Comparison of ENCODE assay signal across 8 cellular contexts in genomic region chr9:108535526-108535925, GRCh38.
DNase-seq lines count a peak whose midpoint lies in the region; ATAC-seq and TF ChIP-seq lines count a peak whose summit lies in the region.

No MANE protein-coding gene starts in this region.

- H3K4me1 ChIP-seq in heart left ventricle = no peaks in the 10 kb centered on the region
- no peaks in the 10 kb centered on the region for H3K4me1 ChIP-seq in Loucy (ENCODE audit: insufficient read depth, low read length, poor library complexity, severe bottlenecking)
- H3K4me1 ChIP-seq in transverse colon = no peaks in the 10 kb centered on the region
- H3K4me1 ChIP-seq in spleen = no peaks in the 10 kb centered on the region

- H3K79me2 ChIP-seq in Loucy (ENCODE audit: insufficient read depth, low read length) = no peaks in the 10 kb centered on the region

- TF ChIP-seq EP300 in transverse colon (IDR thresholded peaks at IDR 0.05; ENCODE audit: low read depth) = no peak

- no peak overlapping the region for H3K9ac ChIP-seq in Loucy (ENCODE audit: low read depth, low read length, poor library complexity, severe bottlenecking)

- 64 to 79% (median 76%) methylated on average over 3 of the region's 3 CpGs for WGBS in heart left ventricle, 4 donors
- 74 to 100% methylated on average over 1 to 3 of the region's 3 CpGs for WGBS in transverse colon (ENCODE audit: low coverage in 1 of 2), 2 donors
- WGBS in lower leg skin, 2 donors = 91 to 94% methylated on average over 3 of the region's 3 CpGs
- 72 to 90% (median 85%) methylated on average over 3 of the region's 3 CpGs for WGBS in spleen, 5 donors

- DNase-seq in heart left ventricle = no peak
- no peak for DNase-seq in left ventricle myocardium superior
- DNase-seq in epithelial cell of prostate (ENCODE audit: low read depth, low spot score) = no peak
- DNase-seq in transverse colon = peak; percentile 24
- no peak for DNase-seq in lower leg skin (ENCODE audit: low spot score in 2 of 2)
- DNase-seq in spleen = no peak
- no peak for DNase-seq in NCI-H2029 (lab: John Stamatoyannopoulos, UW)

- no peaks in the 10 kb centered on the region for H3K9me2 ChIP-seq in Loucy (replicated peaks; ENCODE audit: low read depth, low read length)

- H4K20me1 ChIP-seq in Loucy (ENCODE audit: insufficient read depth, low read length, poor library complexity, severe bottlenecking) = no peaks in the 10 kb centered on the region

- H3K27me3 ChIP-seq in heart left ventricle (no peaks in the 10 kb centered on the region), Loucy (ENCODE audit: insufficient read depth, low read length, poor library complexity, severe bottlenecking) (no peaks in the 10 kb centered on the region), transverse colon (no peaks in the 10 kb centered on the region), spleen (replicated peaks in 1 of 7) (no peaks in the 10 kb centered on the region)

- no peak overlapping the region for H3K4me2 ChIP-seq in Loucy (ENCODE audit: low read depth, low read length, poor library complexity, severe bottlenecking)

- in situ Hi-C loops in transverse colon (cut with MboI; ENCODE audit: low pct_ligation_motif_present in 1 of 4, low pct_unique_long_range_greater_than_20kb in 1 of 4, low sequenced_read_pairs in 3 of 4) = loop anchor here in 1 of 4 donors (25.0 kb wide), 1 partner anchor 123 kb away; no protein-coding TSS in a partner anchor

- intact Hi-C loops in heart left ventricle (cut with DNase I) (loop anchor here in 1 of 10 donors (10.0 kb wide), 1 partner anchor 261 kb away; no protein-coding TSS in a partner anchor), left ventricle myocardium superior (cut with micrococcal nuclease) (no loop called here), transverse colon (cut with DNase I; ENCODE audit: low total_unique reads) (no loop called here), lower leg skin (cut with DNase I; ENCODE audit: low total_unique reads) (no loop called here), spleen (cut with DNase I; ENCODE audit: low total_unique reads) (no loop called here)

- no peak overlapping the region for H2AFZ ChIP-seq in Loucy (ENCODE audit: low read length)

- H3K27ac ChIP-seq in heart left ventricle = no peak overlapping the region
- peak overlapping the region; percentile 87 for H3K27ac ChIP-seq in epithelial cell of prostate
- no peak overlapping the region for H3K27ac ChIP-seq in transverse colon
- H3K27ac ChIP-seq in spleen = no peak overlapping the region

- no peak for TF ChIP-seq POLR2A in heart left ventricle (IDR thresholded peaks at IDR 0.05)
- TF ChIP-seq POLR2A in transverse colon (IDR thresholded peaks at IDR 0.05) = no peak
- no peak for TF ChIP-seq POLR2A in lower leg skin (IDR thresholded peaks at IDR 0.05)
- TF ChIP-seq POLR2A in spleen (IDR thresholded peaks at IDR 0.05) = no peak

- H3K4me3 ChIP-seq in heart left ventricle (no peak overlapping the region), Loucy (ENCODE audit: low read length, poor library complexity, severe bottlenecking) (no peak overlapping the region), transverse colon (no peak overlapping the region), lower leg skin (ENCODE audit: low read depth, poor library complexity, severe bottlenecking) (no peak overlapping the region), spleen (no peak overlapping the region)

- no peaks in the 10 kb centered on the region for H3F3A ChIP-seq in Loucy (ENCODE audit: low read depth)

- peak; percentile 17 to 49 (median 36) for TF ChIP-seq CTCF in heart left ventricle (IDR thresholded peaks at IDR 0.05)
- peak; percentile 39 for TF ChIP-seq CTCF in Loucy (conservative IDR thresholded peaks at IDR 0.05; ENCODE audit: low read length)
- peak; percentile 33 to 51 (median 41) for TF ChIP-seq CTCF in transverse colon (IDR thresholded peaks at IDR 0.05)
- TF ChIP-seq CTCF in lower leg skin (IDR thresholded peaks at IDR 0.05) = no peak
- peak in 5 of 11 experiments; percentile 17 to 50 (median 42) for TF ChIP-seq CTCF in spleen (IDR thresholded peaks at IDR 0.05 in 8 of 11, conservative IDR thresholded peaks at IDR 0.05 in 3 of 11)

- ATAC-seq in heart left ventricle (peak in 1 of 4 donors; percentile 18), left ventricle myocardium superior (no peak)

- no peaks in the 10 kb centered on the region for H3K36me3 ChIP-seq in heart left ventricle
- no peaks in the 10 kb centered on the region for H3K36me3 ChIP-seq in Loucy (ENCODE audit: insufficient read depth, low read length)
- H3K36me3 ChIP-seq in transverse colon = no peaks in the 10 kb centered on the region
- no peaks in the 10 kb centered on the region for H3K36me3 ChIP-seq in spleen

- H3K9me3 ChIP-seq in heart left ventricle = no peaks in the 10 kb centered on the region
- no peaks in the 10 kb centered on the region for H3K9me3 ChIP-seq in Loucy (ENCODE audit: insufficient read depth, low read depth, low read length)
- H3K9me3 ChIP-seq in transverse colon = no peaks in the 10 kb centered on the region
- peaks cover 0 to 3% (median 0%) of the 10 kb centered on the region in 8 donors for H3K9me3 ChIP-seq in spleen

Comparison
In these comparisons a context has a peak if more than half of its experiments do, and no peak if none do; other contexts are left out.
1. CTCF ChIP-seq: peak in heart left ventricle (12 of 12), Loucy (single experiment) and transverse colon (5 of 5); none in lower leg skin (0 of 3).